In the genomic region with DNA sequence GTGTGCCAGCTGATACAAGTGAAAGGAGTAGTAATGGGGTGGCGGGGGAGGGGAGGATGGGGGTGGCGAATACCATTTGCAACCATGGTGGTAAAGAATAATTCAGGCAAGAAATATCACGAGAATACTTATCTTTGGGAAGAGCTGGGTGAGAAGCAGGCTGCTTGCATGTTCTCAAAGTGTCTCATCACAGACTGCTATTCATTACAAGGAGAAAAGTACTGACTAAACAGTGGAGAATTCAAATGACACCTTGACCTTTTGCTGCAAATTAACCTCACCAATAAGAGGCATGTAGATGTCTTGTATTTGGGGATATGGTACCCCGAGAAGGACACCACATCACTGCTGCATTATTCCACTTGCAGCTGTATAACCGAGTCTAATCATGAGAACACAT, we compare ENCODE assay signal across 18 cellular contexts.
DNase-seq lines count a peak whose midpoint lies in the region; ATAC-seq, FAIRE-seq and TF ChIP-seq lines count a peak whose summit lies in the region.
"Had no signal": no experiment of that assay in that cellular context is flagged by ENCODE, and none has a peak within 500 bp of the region (broad histone marks: within the 10 kb centered on the region; RNA-seq: fewer than 3 reads in every experiment).

No MANE protein-coding gene starts in this region.

- TF ChIP-seq EP300 in tibial nerve (IDR thresholded peaks at IDR 0.05): no peak

- no peak for TF ChIP-seq POLR2A in tibial nerve (IDR thresholded peaks at IDR 0.05)

- no peaks in the 10 kb centered on the region for H3K4me1 ChIP-seq in astrocyte (ENCODE audit: insufficient read depth, low read length)
- H3K4me1 ChIP-seq in tibial nerve: no peaks in the 10 kb centered on the region
- H3K4me1 ChIP-seq: BE2C had no signal

- H3K4me1 Mint-ChIP-seq in astrocyte (ENCODE audit: low read depth, unreplicated experiment): peaks cover 18% of the 10 kb centered on the region
- H3K4me1 Mint-ChIP-seq: CD4-positive, alpha-beta memory T cell; IgD-negative memory B cell had no signal

- H3K9me3 ChIP-seq in astrocyte (ENCODE audit: insufficient read depth, low read depth, low read length) (no peaks in the 10 kb centered on the region), tibial nerve (no peaks in the 10 kb centered on the region)
- H3K9me3 ChIP-seq: BE2C had no signal

- TF ChIP-seq CTCF in astrocyte (IDR thresholded peaks at IDR 0.05; ENCODE audit: insufficient read depth, low read depth, low read length) (no peak), tibial nerve (IDR thresholded peaks at IDR 0.05) (no peak)

- H3K9ac ChIP-seq in astrocyte (ENCODE audit: low read length): no peak overlapping the region

- H3K27me3 ChIP-seq in astrocyte (ENCODE audit: insufficient read depth, low read length) (no peaks in the 10 kb centered on the region), tibial nerve (no peaks in the 10 kb centered on the region)
- H3K27me3 ChIP-seq: BE2C had no signal

- H4K20me1 ChIP-seq in astrocyte (ENCODE audit: insufficient read depth, low read length): no peaks in the 10 kb centered on the region

- H3K27ac ChIP-seq in astrocyte (ENCODE audit: low read depth, low read length): no peak overlapping the region
- H3K27ac ChIP-seq in tibial nerve: no peak overlapping the region
- H3K27ac ChIP-seq: C4-2B had no signal

- H3K4me3 ChIP-seq in astrocyte (ENCODE audit: insufficient read depth, low read depth, low read length) (no peak overlapping the region), tibial nerve (no peak overlapping the region)
- H3K4me3 ChIP-seq: GM12878 had no signal

- peak overlapping the region; percentile 67 for H3K27ac Mint-ChIP-seq in astrocyte (ENCODE audit: unreplicated experiment)
- H3K27ac Mint-ChIP-seq: CD4-positive, alpha-beta memory T cell; IgD-negative memory B cell had no signal

- 59 to 66% methylated on average over 5 of the region's 5 CpGs for WGBS in tibial nerve, 2 donors

- no peaks in the 10 kb centered on the region for H3K36me3 ChIP-seq in astrocyte (ENCODE audit: insufficient read depth, low read length)
- H3K36me3 ChIP-seq in tibial nerve: no peaks in the 10 kb centered on the region
- H3K36me3 ChIP-seq: BE2C had no signal

- no peaks in the 10 kb centered on the region for H3K36me3 Mint-ChIP-seq in astrocyte (ENCODE audit: low read depth, unreplicated experiment)
- H3K36me3 Mint-ChIP-seq: CD4-positive, alpha-beta memory T cell had no signal

- H2AFZ ChIP-seq in astrocyte (ENCODE audit: low read depth, low read length): no peak overlapping the region

- ATAC-seq in GM21576 (IDR thresholded peaks at IDR 0.05; ENCODE audit: unreplicated experiment): no peak
- ATAC-seq: GM12878, HCT116 had no signal

- DNase-seq in HT1080 (ENCODE audit: low read depth): peak; percentile 43
- peak; percentile 43 for DNase-seq in astrocyte (ENCODE audit: low read depth)
- DNase-seq in kidney tubule cell (ENCODE audit: low spot score): peak; percentile 55
- DNase-seq in tibial nerve (ENCODE audit: low spot score in 2 of 2): no peak
- no peak for DNase-seq in NCI-H345 (lab: John Stamatoyannopoulos, UW)
- no peak for DNase-seq in AML-193 (lab: John Stamatoyannopoulos, UW)
- DNase-seq: ACHN; BE2C; CD4-positive, alpha-beta memory T cell; DMS79; GOT3; KG1 had no signal

- peak overlapping the region; percentile 54 for H3K4me3 Mint-ChIP-seq in astrocyte (ENCODE audit: unreplicated experiment)
- H3K4me3 Mint-ChIP-seq: CD4-positive, alpha-beta memory T cell; IgD-negative memory B cell had no signal

- FAIRE-seq in astrocyte (lab: Jason Lieb, UNC): no peak
- FAIRE-seq: GM12878, GM18507 had no signal

- no peaks in the 10 kb centered on the region for H3K9me3 Mint-ChIP-seq in astrocyte (ENCODE audit: unreplicated experiment)

- H3K4me2 ChIP-seq in astrocyte (ENCODE audit: low read length): no peak overlapping the region

- no peaks in the 10 kb centered on the region for H3K27me3 Mint-ChIP-seq in astrocyte (ENCODE audit: low read depth, unreplicated experiment)
- H3K27me3 Mint-ChIP-seq: CD4-positive, alpha-beta memory T cell; IgD-negative memory B cell had no signal

- no peaks in the 10 kb centered on the region for H3K79me2 ChIP-seq in astrocyte (ENCODE audit: insufficient read depth, low read length)

Comparison
In these comparisons a context has a peak if more than half of its experiments do, and no peak if none do; other contexts are left out.
1. DNase-seq: peak in HT1080 (single experiment), astrocyte (single experiment) and kidney tubule cell (single experiment); none in tibial nerve (0 of 2), NCI-H345 (single experiment) and AML-193 (0 of 2).